Comparison of ENCODE assay signal across 7 cellular contexts in the genomic region with DNA sequence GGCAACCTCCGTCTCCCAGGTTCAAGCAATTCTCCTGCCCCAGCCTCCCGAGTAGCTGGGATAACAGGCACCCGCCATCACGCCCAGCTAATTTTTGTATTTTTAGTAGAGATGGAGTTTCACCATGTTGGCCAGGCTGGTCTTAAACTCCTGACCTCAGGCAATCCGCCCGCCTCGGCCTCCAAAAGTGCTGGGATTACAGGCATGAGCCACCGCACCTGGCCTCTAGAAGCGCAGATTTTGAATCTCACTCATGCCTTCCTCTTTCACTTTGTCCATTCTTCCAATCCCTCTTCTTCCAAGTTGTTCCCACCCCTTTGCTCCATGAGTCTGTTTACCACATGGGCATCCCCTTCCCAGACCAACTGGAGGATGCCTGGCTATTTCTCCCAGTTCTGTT.
A peak's percentile ranks its signal among the peaks of the same experiment; 100 is the strongest.
DNase-seq lines count a peak whose midpoint lies in the region; TF ChIP-seq lines count a peak whose summit lies in the region.
"Not testable (repeated sequence)": the region's sequence is repeated elsewhere in the genome, so short reads cannot be mapped to it uniquely, and the experiment has no call there.

No MANE protein-coding gene starts in this region.

- H2BK15ac ChIP-seq in neuronal stem cell (ENCODE audit: low read length) = not testable (repeated sequence)

- H3K27ac ChIP-seq in BLaER1 treated with 17β-estradiol and CSF1 and Interleukin-3, amounts not matched to agents 10 nM and 100 nM; neuronal stem cell (replicated peaks; ENCODE audit: low read length); testis: not testable (repeated sequence)
- H3K27ac ChIP-seq in left ventricle myocardium inferior (replicated peaks) (peak overlapping the region; percentile 66), sigmoid colon (peak overlapping the region in 1 of 4 donors; percentile 20)

- not testable (repeated sequence) for H4K91ac ChIP-seq in neuronal stem cell (ENCODE audit: low read depth, low read length, poor library complexity)

- POLR2A ChIA-PET in activated CD4-positive, alpha-beta memory T cell treated with anti-CD3 and anti-CD28 coated beads, Interleukin-2, amount 10 ng/mL, durations not matched to agents 7 days and 5 days (lab: Charles Lee) = not testable (repeated sequence)

- not testable (repeated sequence) for H3K9ac ChIP-seq in BLaER1 treated with 17β-estradiol and CSF1 and Interleukin-3, amounts not matched to agents 10 nM and 100 nM; neuronal stem cell (ENCODE audit: low read depth, low read length, poor library complexity)

- not testable (repeated sequence) for H4K20me1 ChIP-seq in BLaER1 treated with 17β-estradiol and CSF1 and Interleukin-3, amounts not matched to agents 10 nM and 100 nM

- not testable (repeated sequence) for H3K36me3 Mint-ChIP-seq in activated CD4-positive, alpha-beta memory T cell treated with anti-CD3 and anti-CD28 coated beads, Interleukin-2, amount 10 ng/mL, durations not matched to agents 7 days and 5 days (ENCODE audit: low read depth); chondrocyte (ENCODE audit: low read depth)

- CTCF ChIA-PET in activated CD4-positive, alpha-beta memory T cell treated with anti-CD3 and anti-CD28 coated beads, Interleukin-2, amount 10 ng/mL, durations not matched to agents 7 days and 5 days (lab: Charles Lee) = not testable (repeated sequence)

- not testable (repeated sequence) for H3K9me3 Mint-ChIP-seq in activated CD4-positive, alpha-beta memory T cell treated with anti-CD3 and anti-CD28 coated beads, Interleukin-2, amount 10 ng/mL, durations not matched to agents 7 days and 5 days; chondrocyte (ENCODE audit: low read depth)

- H3K14ac ChIP-seq in neuronal stem cell (ENCODE audit: low read length) = peak overlapping the region; percentile 25

- TF ChIP-seq CTCF in chondrocyte (IDR thresholded peaks at IDR 0.05); left ventricle myocardium inferior (IDR thresholded peaks at IDR 0.05; ENCODE audit: borderline replicate concordance); sigmoid colon (IDR thresholded peaks at IDR 0.05); testis (IDR thresholded peaks at IDR 0.05): not testable (repeated sequence)

- not testable (repeated sequence) for H3K27me3 ChIP-seq in BLaER1 treated with 17β-estradiol and CSF1 and Interleukin-3, amounts not matched to agents 10 nM and 100 nM; neuronal stem cell (ENCODE audit: control insufficient read depth in 3 of 3, insufficient read depth in 3 of 3, low read depth in 1 of 3, low read length in 3 of 3); sigmoid colon; testis
- H3K27me3 ChIP-seq in left ventricle myocardium inferior (ENCODE audit: low read depth) = peaks cover 36% of the 10 kb centered on the region

- H3K27me3 Mint-ChIP-seq in activated CD4-positive, alpha-beta memory T cell treated with anti-CD3 and anti-CD28 coated beads, Interleukin-2, amount 10 ng/mL, durations not matched to agents 7 days and 5 days = not testable (repeated sequence)
- peaks cover 11% of the 10 kb centered on the region for H3K27me3 Mint-ChIP-seq in chondrocyte (ENCODE audit: low read depth)

- not testable (repeated sequence) for H3K9me3 ChIP-seq in BLaER1 treated with 17β-estradiol and CSF1 and Interleukin-3, amounts not matched to agents 10 nM and 100 nM (replicated peaks in 1 of 11); left ventricle myocardium inferior (replicated peaks); neuronal stem cell (replicated peaks in 1 of 2; ENCODE audit: control insufficient read depth in 2 of 2, insufficient read depth in 1 of 2, low read depth in 1 of 2, low read length in 2 of 2); sigmoid colon; testis

- DNase-seq in activated CD4-positive, alpha-beta memory T cell treated with anti-CD3 and anti-CD28 coated beads, Interleukin-2, amount 10 ng/mL, durations not matched to agents 7 days and 5 days = peak; percentile 14
- peak; percentile 11 for DNase-seq in chondrocyte (ENCODE audit: low spot score)
- DNase-seq in left ventricle myocardium inferior; neuronal stem cell (ENCODE audit: low spot score): not testable (repeated sequence)
- peak; percentile 18 for DNase-seq in sigmoid colon
- peak; percentile 7 for DNase-seq in testis

- not testable (repeated sequence) for H3K27ac Mint-ChIP-seq in activated CD4-positive, alpha-beta memory T cell treated with anti-CD3 and anti-CD28 coated beads, Interleukin-2, amount 10 ng/mL, durations not matched to agents 7 days and 5 days; chondrocyte (ENCODE audit: unreplicated experiment)

- not testable (repeated sequence) for H2BK5ac ChIP-seq in neuronal stem cell (ENCODE audit: low read length)

- H3K4me2 ChIP-seq in BLaER1 treated with 17β-estradiol and CSF1 and Interleukin-3, amounts not matched to agents 10 nM and 100 nM = peak overlapping the region in 7 of 11 experiments; percentile 2 to 56 (median 38); a peak in 10 of 22 replicates
- not testable (repeated sequence) for H3K4me2 ChIP-seq in neuronal stem cell (ENCODE audit: insufficient read depth, low read length, poor library complexity, severe bottlenecking)

- H3K4ac ChIP-seq in neuronal stem cell (ENCODE audit: low read length) = not testable (repeated sequence)

- not testable (repeated sequence) for H3K79me1 ChIP-seq in neuronal stem cell (ENCODE audit: low read depth, low read length)

- not testable (repeated sequence) for H3K36me3 ChIP-seq in BLaER1 treated with 17β-estradiol and CSF1 and Interleukin-3, amounts not matched to agents 10 nM and 100 nM; left ventricle myocardium inferior; neuronal stem cell (replicated peaks in 1 of 2; ENCODE audit: control insufficient read depth in 2 of 2, insufficient read depth in 2 of 2, low read length in 2 of 2); sigmoid colon; testis (ENCODE audit: low read depth, missing control alignments)

- TF ChIP-seq POLR2A in sigmoid colon (IDR thresholded peaks at IDR 0.05); testis (IDR thresholded peaks at IDR 0.05): not testable (repeated sequence)

- intact Hi-C loops in left ventricle myocardium inferior (cut with micrococcal nuclease); sigmoid colon (cut with DNase I); testis (cut with DNase I; ENCODE audit: low total_unique reads): not testable (repeated sequence)

- H2BK120ac ChIP-seq in neuronal stem cell (ENCODE audit: low read depth, low read length) = peak overlapping the region; percentile 9

- not testable (repeated sequence) for H2AFZ ChIP-seq in neuronal stem cell (ENCODE audit: low read length)

- H3K4me3 Mint-ChIP-seq in activated CD4-positive, alpha-beta memory T cell treated with anti-CD3 and anti-CD28 coated beads, Interleukin-2, amount 10 ng/mL, durations not matched to agents 7 days and 5 days; chondrocyte (ENCODE audit: unreplicated experiment): not testable (repeated sequence)

- WGBS in neuronal stem cell (ENCODE audit: extremely low coverage in 2 of 2, insufficient read length in 2 of 2, insufficient replicate concordance in 1 of 2), 2 donors = no CpG with 5 or more reads among the region's 9 CpGs
- WGBS in sigmoid colon, 2 donors = 93 to 96% methylated on average over 9 of the region's 9 CpGs
- 92 to 96% methylated on average over 9 of the region's 9 CpGs for WGBS in testis, 2 donors

- not testable (repeated sequence) for H2AK5ac ChIP-seq in neuronal stem cell (ENCODE audit: low read depth, low read length)

- H3K4me3 ChIP-seq in BLaER1 treated with 17β-estradiol and CSF1 and Interleukin-3, amounts not matched to agents 10 nM and 100 nM; left ventricle myocardium inferior; neuronal stem cell (ENCODE audit: low read length in 2 of 2); sigmoid colon; testis: not testable (repeated sequence)

- not testable (repeated sequence) for H2BK12ac ChIP-seq in neuronal stem cell (ENCODE audit: low read length)

- H3K23ac ChIP-seq in neuronal stem cell (ENCODE audit: low read depth, low read length, poor library complexity) = not testable (repeated sequence)

- peak overlapping the region; percentile 54 for H3K18ac ChIP-seq in neuronal stem cell (ENCODE audit: low read length)

- not testable (repeated sequence) for H3K4me1 Mint-ChIP-seq in activated CD4-positive, alpha-beta memory T cell treated with anti-CD3 and anti-CD28 coated beads, Interleukin-2, amount 10 ng/mL, durations not matched to agents 7 days and 5 days; chondrocyte (ENCODE audit: low read depth)

- H3K4me1 ChIP-seq in BLaER1 treated with 17β-estradiol and CSF1 and Interleukin-3, amounts not matched to agents 10 nM and 100 nM = peaks cover 0 to 37% (median 13%) of the 10 kb centered on the region in 10 experiments; a peak in 15 of 20 replicates
- H3K4me1 ChIP-seq in left ventricle myocardium inferior, sigmoid colon, testis: not testable (repeated sequence)
- H3K4me1 ChIP-seq in neuronal stem cell (ENCODE audit: control insufficient read depth in 2 of 2, insufficient read depth in 1 of 2, low read depth in 1 of 2, low read length in 2 of 2) = peaks cover 0 to 12% of the 10 kb centered on the region in 2 donors

- TF ChIP-seq EP300 in sigmoid colon (IDR thresholded peaks at IDR 0.05) = not testable (repeated sequence)

- not testable (repeated sequence) for H4K8ac ChIP-seq in neuronal stem cell (ENCODE audit: low read depth, low read length)
